Comparison of ENCODE assay signal across 10 cellular contexts in genomic region chr3:11655188-11655928, GRCh38. TPM values are rescaled to one million over a fixed set of nuclear protein-coding genes. Genes with fewer than 3 reads are reported as not detected.
DNase-seq lines count a peak whose midpoint lies in the region; ATAC-seq and TF ChIP-seq lines count a peak whose summit lies in the region.
"Had no signal": no experiment of that assay in that cellular context is flagged by ENCODE, and none has a peak within 500 bp of the region (broad histone marks: within the 10 kb centered on the region; RNA-seq: fewer than 3 reads in every experiment).

No MANE protein-coding gene starts in this region.

- H3K27ac Mint-ChIP-seq in activated CD8-positive, alpha-beta memory T cell treated with anti-CD3 and anti-CD28 coated beads, Interleukin-2, amount 10 ng/mL, durations not matched to agents 7 days and 5 days, result peak overlapping the region; percentile 34
- no peak overlapping the region for H3K27ac Mint-ChIP-seq in chondrocyte (ENCODE audit: unreplicated experiment)

- H3K36me3 Mint-ChIP-seq in activated CD8-positive, alpha-beta memory T cell treated with anti-CD3 and anti-CD28 coated beads, Interleukin-2, amount 10 ng/mL, durations not matched to agents 7 days and 5 days, result no peaks in the 10 kb centered on the region
- no peaks in the 10 kb centered on the region for H3K36me3 Mint-ChIP-seq in chondrocyte (ENCODE audit: low read depth)

- ATAC-seq in activated CD8-positive, alpha-beta memory T cell treated with anti-CD3 and anti-CD28 coated beads, Interleukin-2, amount 10 ng/mL, durations not matched to agents 7 days and 5 days, result peak; percentile 57
- ATAC-seq in GM19328 (IDR thresholded peaks at IDR 0.05; ENCODE audit: unreplicated experiment) (no peak), GM19452 (IDR thresholded peaks at IDR 0.05; ENCODE audit: unreplicated experiment) (no peak)
- ATAC-seq: pancreas had no signal

- no peaks in the 10 kb centered on the region for H3K9me3 Mint-ChIP-seq in activated CD8-positive, alpha-beta memory T cell treated with anti-CD3 and anti-CD28 coated beads, Interleukin-2, amount 10 ng/mL, durations not matched to agents 7 days and 5 days (ENCODE audit: low read depth)
- no peaks in the 10 kb centered on the region for H3K9me3 Mint-ChIP-seq in chondrocyte (ENCODE audit: low read depth)

- H3K27me3 Mint-ChIP-seq in activated CD8-positive, alpha-beta memory T cell treated with anti-CD3 and anti-CD28 coated beads, Interleukin-2, amount 10 ng/mL, durations not matched to agents 7 days and 5 days, result no peaks in the 10 kb centered on the region
- no peaks in the 10 kb centered on the region for H3K27me3 Mint-ChIP-seq in chondrocyte (ENCODE audit: low read depth)

- peak; percentile 56 for DNase-seq in activated CD8-positive, alpha-beta memory T cell treated with anti-CD3 and anti-CD28 coated beads, Interleukin-2, amount 10 ng/mL, durations not matched to agents 7 days and 5 days
- DNase-seq in activated CD8-positive, alpha-beta memory T cell treated with anti-CD3 and anti-CD28 coated beads, Interleukin-2, amount 50 U/mL, for 4 hours, result no peak
- DNase-seq in NCI-H146 (lab: John Stamatoyannopoulos, UW) (peak; percentile 25), chondrocyte (ENCODE audit: low spot score) (no peak), retina (peak; percentile 26)
- no peak for DNase-seq in stimulated activated CD4-positive, alpha-beta T cell treated with anti-CD3 and anti-CD28 coated beads, Interleukin-4, amount 100 ng/mL, for 24 hours
- DNase-seq: GDM1, pancreas had no signal

- H3K4me1 Mint-ChIP-seq in activated CD8-positive, alpha-beta memory T cell treated with anti-CD3 and anti-CD28 coated beads, Interleukin-2, amount 10 ng/mL, durations not matched to agents 7 days and 5 days, result peaks cover 16% of the 10 kb centered on the region
- H3K4me1 Mint-ChIP-seq in chondrocyte (ENCODE audit: low read depth), result peaks cover 57% of the 10 kb centered on the region

- no peak overlapping the region for H3K4me3 Mint-ChIP-seq in activated CD8-positive, alpha-beta memory T cell treated with anti-CD3 and anti-CD28 coated beads, Interleukin-2, amount 10 ng/mL, durations not matched to agents 7 days and 5 days
- H3K4me3 Mint-ChIP-seq in chondrocyte (ENCODE audit: unreplicated experiment), result no peak overlapping the region

- TF ChIP-seq CTCF in chondrocyte (IDR thresholded peaks at IDR 0.05), result peak; percentile 70

- CTCF ChIA-PET in activated CD8-positive, alpha-beta memory T cell treated with anti-CD3 and anti-CD28 coated beads, Interleukin-2, amount 10 ng/mL, durations not matched to agents 7 days and 5 days (lab: Charles Lee), result interaction anchor here (1.0 to 1.4 kb wide), 3 partner anchors 12 to 156 kb away, joined by 3 to 7 read pairs (median 6); partner anchors contain the start of gene VGLL4

RNA-seq across cellular contexts. Expression of gene VGLL4, which starts 11.6 kb away (rescaled TPM):
- 10 to 100 TPM; 45.3 to 53.2 TPM for total RNA-seq in activated CD8-positive, alpha-beta memory T cell treated with anti-CD3 and anti-CD28 coated beads, Interleukin-2, amount 10 ng/mL, durations not matched to agents 7 days and 5 days
- total RNA-seq in chondrocyte, result 102 to 141 TPM (median 141 TPM) in 3 replicates

Comparison
In these comparisons a context has a peak if more than half of its experiments do, and no peak if none do; other contexts are left out.
1. DNase-seq: peak in activated CD8-positive, alpha-beta memory T cell treated with anti-CD3 and anti-CD28 coated beads, Interleukin-2, amount 10 ng/mL, durations not matched to agents 7 days and 5 days (single experiment), NCI-H146 (single experiment) and retina (single experiment); none in activated CD8-positive, alpha-beta memory T cell treated with anti-CD3 and anti-CD28 coated beads, Interleukin-2, amount 50 U/mL, for 4 hours (single experiment), chondrocyte (single experiment) and stimulated activated CD4-positive, alpha-beta T cell treated with anti-CD3 and anti-CD28 coated beads, Interleukin-4, amount 100 ng/mL, for 24 hours (single experiment).